In the genomic region with DNA sequence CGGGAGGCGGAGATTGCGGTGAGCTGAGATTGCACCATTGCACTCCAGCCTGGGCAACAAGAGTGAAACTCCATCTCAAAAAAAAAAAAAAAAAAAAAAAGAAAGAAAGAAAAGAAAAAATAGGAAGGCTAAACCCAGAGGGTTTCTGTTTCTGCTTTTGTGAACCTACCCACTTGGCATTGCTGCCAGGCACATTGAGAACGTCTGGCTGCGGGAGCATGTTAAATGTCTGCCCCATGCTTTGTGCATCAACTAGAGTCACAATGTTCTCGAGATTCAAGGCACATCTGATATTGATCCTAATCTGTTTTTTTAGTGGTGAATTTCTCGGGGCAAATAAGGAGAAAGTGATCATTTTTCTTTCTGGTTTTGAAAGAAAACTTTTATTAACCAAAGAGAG, we compare ENCODE assay signal across 1 cellular context.
TF ChIP-seq lines count a peak whose summit lies in the region.

No MANE protein-coding gene starts in this region.

TF ChIP-seq in IMR-90, 13 proteins besides CTCF, POLR2A, EP300 and RAD21 (continued from another document):
- TF ChIP-seq, protein P1, sequence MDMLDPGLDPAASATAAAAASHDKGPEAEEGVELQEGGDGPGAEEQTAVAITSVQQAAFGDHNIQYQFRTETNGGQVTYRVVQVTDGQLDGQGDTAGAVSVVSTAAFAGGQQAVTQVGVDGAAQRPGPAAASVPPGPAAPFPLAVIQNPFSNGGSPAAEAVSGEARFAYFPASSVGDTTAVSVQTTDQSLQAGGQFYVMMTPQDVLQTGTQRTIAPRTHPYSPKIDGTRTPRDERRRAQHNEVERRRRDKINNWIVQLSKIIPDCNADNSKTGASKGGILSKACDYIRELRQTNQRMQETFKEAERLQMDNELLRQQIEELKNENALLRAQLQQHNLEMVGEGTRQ (IDR thresholded peaks at IDR 0.05; ENCODE audit: low read depth, low read length) = no peak
- TF ChIP-seq MAFK (IDR thresholded peaks at IDR 0.05; ENCODE audit: low read depth, low read length) (no peak), RCOR1 (IDR thresholded peaks at IDR 0.05; ENCODE audit: insufficient replicate concordance, low read length) (no peak)
